Comparison of ENCODE assay signal across 22 cellular contexts in the genomic region with DNA sequence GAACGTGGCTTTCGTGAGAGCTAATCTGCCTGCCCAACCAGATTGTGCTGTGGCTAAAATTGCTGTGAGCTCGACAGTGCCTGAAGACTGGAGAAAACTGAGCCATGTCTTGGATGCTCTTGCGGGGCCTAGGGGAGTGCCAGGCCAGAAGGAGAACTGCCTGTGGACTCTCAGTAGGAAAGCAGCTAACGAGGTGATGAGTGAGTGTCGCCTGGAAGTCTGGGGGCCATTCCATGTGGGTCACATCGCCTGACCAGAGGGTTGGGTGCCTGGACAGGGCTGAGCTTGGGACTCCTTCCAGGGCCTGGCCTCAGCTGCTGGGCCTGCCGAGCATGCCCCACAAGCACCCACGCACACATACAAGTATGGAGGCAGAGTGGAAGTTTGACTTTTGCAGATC.
DNase-seq lines count a peak whose midpoint lies in the region; ATAC-seq, FAIRE-seq and TF ChIP-seq lines count a peak whose summit lies in the region.
"Had no signal": no experiment of that assay in that cellular context is flagged by ENCODE, and none has a peak within 500 bp of the region (broad histone marks: within the 10 kb centered on the region; RNA-seq: fewer than 3 reads in every experiment).

No MANE protein-coding gene starts in this region.

- H4K8ac ChIP-seq in H1 (ENCODE audit: extremely low read depth, insufficient read depth, low read length) = no peak overlapping the region

- H4K5ac ChIP-seq in H1 (ENCODE audit: insufficient read length, low read depth, low read length) = no peak overlapping the region

- H2BK5ac ChIP-seq in H1 (ENCODE audit: low read depth, low read length) = no peak overlapping the region

- no peaks in the 10 kb centered on the region for H3K4me1 Mint-ChIP-seq in natural killer cell
- no peaks in the 10 kb centered on the region for H3K4me1 Mint-ChIP-seq in natural killer cell treated with Interleukin-12 subunit alpha and Interleukin-12 subunit beta and Interleukin-15 and Interleukin-18, amount 100 ng/mL, for 72 hours (ENCODE audit: low read depth in 2 of 2)
- H3K4me1 Mint-ChIP-seq: CD4-positive, CD25-positive, alpha-beta regulatory T cell; naive B cell; T-cell had no signal

- H3K4ac ChIP-seq in H1 (replicated peaks; ENCODE audit: insufficient read length, low read depth, low read length) = no peak overlapping the region

- no peak for FAIRE-seq in H1 (lab: Jason Lieb, UNC)
- FAIRE-seq: GM19239 had no signal

- peak overlapping the region; percentile 50; the same call in 1 of the 2 replicates for H2BK12ac ChIP-seq in H1 (ENCODE audit: low read depth, low read length)

- DNase-seq in natural killer cell (peak; percentile 13), H1 (ENCODE audit: low read depth in 1 of 2, low spot score in 2 of 2) (no peak), osteoblast (ENCODE audit: insufficient read length, low spot score, missing footprints) (peak; percentile 30), KBM-7 (no peak)
- no peak for DNase-seq in natural killer cell treated with Interleukin-12 subunit alpha and Interleukin-12 subunit beta and Interleukin-15 and Interleukin-18, amount 100 ng/mL, for 72 hours (ENCODE audit: low spot score)
- DNase-seq: CD4-positive, CD25-positive, alpha-beta regulatory T cell; cerebellar nuclear complex; glutamatergic neuron; kidney glomerular epithelial cell; mesenchymal stem cell; naive B cell; NCI-H146; NCI-H510A treated with DMSO at 0.1 percent for 48 hours; PC-9; SHP77 treated with DMSO at 0.1 percent for 48 hours; transverse colon had no signal

- no peaks in the 10 kb centered on the region for H3K36me3 ChIP-seq in H1 (ENCODE audit: control insufficient read depth in 2 of 4, insufficient read depth in 4 of 4, low read length in 3 of 4)
- H3K36me3 ChIP-seq in osteoblast (ENCODE audit: insufficient read depth, low read length) = no peaks in the 10 kb centered on the region
- H3K36me3 ChIP-seq: transverse colon had no signal

- no peak overlapping the region for H3K27ac Mint-ChIP-seq in natural killer cell
- H3K27ac Mint-ChIP-seq in natural killer cell treated with Interleukin-12 subunit alpha and Interleukin-12 subunit beta and Interleukin-15 and Interleukin-18, amount 100 ng/mL, for 72 hours = no peak overlapping the region
- H3K27ac Mint-ChIP-seq: activated T-helper 1 cell treated with anti-CD3 and anti-CD28 coated beads, Interleukin-12 subunit alpha, Interleukin-12 subunit beta, Interleukin-2, Interleukin-4 antibody, amounts not matched to agents 30 ng/mL and 10 ng/mL and 1 ng/mL, durations not matched to agents 14 hours and 24 hours and 36 hours; naive B cell; T-cell had no signal

- H2BK20ac ChIP-seq in H1 (ENCODE audit: low read length) = 0 out of 2 replicates have a peak overlapping the region, but pooled peaks have one; percentile 44

- no peaks in the 10 kb centered on the region for H3K36me3 Mint-ChIP-seq in natural killer cell
- H3K36me3 Mint-ChIP-seq in natural killer cell treated with Interleukin-12 subunit alpha and Interleukin-12 subunit beta and Interleukin-15 and Interleukin-18, amount 100 ng/mL, for 72 hours = no peaks in the 10 kb centered on the region
- H3K36me3 Mint-ChIP-seq: CD4-positive, CD25-positive, alpha-beta regulatory T cell; naive B cell; T-cell had no signal

- H3K9me3 ChIP-seq in H1 (ENCODE audit: insufficient read depth in 2 of 2, low read depth in 1 of 2, low read length in 1 of 2) (no peaks in the 10 kb centered on the region), osteoblast (ENCODE audit: low read depth, low read length) (no peaks in the 10 kb centered on the region)
- H3K9me3 ChIP-seq: transverse colon had no signal

- no peak overlapping the region for H3K9ac ChIP-seq in H1 (replicated peaks in 1 of 4; ENCODE audit: extremely low read depth in 1 of 4, low read depth in 3 of 4, low read length in 3 of 4)
- H3K9ac ChIP-seq: KMS-11 had no signal

- H3K4me1 ChIP-seq in H1 (replicated peaks in 1 of 4; ENCODE audit: control insufficient read depth in 3 of 4, insufficient read depth in 4 of 4, low read length in 3 of 4) (peaks cover 0 to 13% (median 2%) of the 10 kb centered on the region in 4 experiments; a peak in 4 of 7 replicates), osteoblast (ENCODE audit: insufficient read depth, low read length) (no peaks in the 10 kb centered on the region)

- no peak overlapping the region for H3K27ac ChIP-seq in H1 (ENCODE audit: low read depth, low read length)
- H3K27ac ChIP-seq in osteoblast (ENCODE audit: low read depth, low read length) = no peak overlapping the region
- H3K27ac ChIP-seq: KMS-11, PC-9, transverse colon had no signal

- peaks cover 7 to 14% of the 10 kb centered on the region in 2 donors for H3K27me3 Mint-ChIP-seq in natural killer cell (ENCODE audit: low read depth in 2 of 2)
- peaks cover 7 to 9% of the 10 kb centered on the region in 2 donors for H3K27me3 Mint-ChIP-seq in natural killer cell treated with Interleukin-12 subunit alpha and Interleukin-12 subunit beta and Interleukin-15 and Interleukin-18, amount 100 ng/mL, for 72 hours

- H3K4me2 ChIP-seq in H1 (ENCODE audit: insufficient read depth in 1 of 2, low read depth in 2 of 2, low read length in 2 of 2) = no peak overlapping the region
- H3K4me2 ChIP-seq in osteoblast (ENCODE audit: insufficient read depth, low read length) = no peak overlapping the region
- H3K4me2 ChIP-seq: KMS-11, PC-9 had no signal

- H3K18ac ChIP-seq in H1 (ENCODE audit: extremely low read depth, low read length) = no peak overlapping the region

- H3K79me2 ChIP-seq in H1 (ENCODE audit: control insufficient read depth in 1 of 2, insufficient read depth in 2 of 2, low read length in 2 of 2) (no peaks in the 10 kb centered on the region), osteoblast (ENCODE audit: insufficient read depth, low read length) (no peaks in the 10 kb centered on the region)

- H3K79me1 ChIP-seq in H1 (ENCODE audit: low read depth, low read length) = no peaks in the 10 kb centered on the region

- no peak overlapping the region for H3K56ac ChIP-seq in H1 (replicated peaks; ENCODE audit: insufficient read length, low read depth, low read length)

- CTCF ChIA-PET in H1 (lab: Charles Lee; ENCODE audit: partially characterized antibody) = interaction anchor here (1.1 to 12.3 kb wide), 8 partner anchors 9 to 175 kb away, joined by 3 to 142 read pairs (median 7); no protein-coding TSS in a partner anchor

- H3K9me3 Mint-ChIP-seq in natural killer cell = no peaks in the 10 kb centered on the region
- no peaks in the 10 kb centered on the region for H3K9me3 Mint-ChIP-seq in natural killer cell treated with Interleukin-12 subunit alpha and Interleukin-12 subunit beta and Interleukin-15 and Interleukin-18, amount 100 ng/mL, for 72 hours
- H3K9me3 Mint-ChIP-seq: activated T-helper 1 cell treated with anti-CD3 and anti-CD28 coated beads, Interleukin-12 subunit alpha, Interleukin-12 subunit beta, Interleukin-2, Interleukin-4 antibody, amounts not matched to agents 30 ng/mL and 10 ng/mL and 1 ng/mL, durations not matched to agents 14 hours and 24 hours and 36 hours; CD4-positive, CD25-positive, alpha-beta regulatory T cell; naive B cell; T-cell had no signal

- peak overlapping the region; percentile 13; the same call in 1 of the 2 replicates for H2AK5ac ChIP-seq in H1 (ENCODE audit: low read depth, low read length)

- H3K23me2 ChIP-seq in H1 (ENCODE audit: low read depth, low read length) = no peaks in the 10 kb centered on the region; the same call in 1 of the 2 replicates

- H3K4me3 ChIP-seq in H1 (ENCODE audit: extremely low read depth in 1 of 4, insufficient read depth in 2 of 4, low read depth in 3 of 4, low read length in 4 of 4) (no peak overlapping the region), osteoblast (ENCODE audit: insufficient read depth, low read length) (no peak overlapping the region)
- H3K4me3 ChIP-seq: PC-9, transverse colon had no signal

- H2AFZ ChIP-seq in H1 (ENCODE audit: low read length) (no peak overlapping the region), osteoblast (ENCODE audit: low read length) (no peak overlapping the region)
- H2AFZ ChIP-seq: PC-9 had no signal

- H4K20me1 ChIP-seq in H1 (replicated peaks in 1 of 2; ENCODE audit: control insufficient read depth in 1 of 2, insufficient read depth in 2 of 2, low read length in 2 of 2) = no peaks in the 10 kb centered on the region
- H4K20me1 ChIP-seq in osteoblast (ENCODE audit: insufficient read depth, low read length) = no peaks in the 10 kb centered on the region

- 83% methylated on average over 9 of the region's 9 CpGs; no CpG with 5 or more reads in 1 of the 2 experiments for WGBS in H1 (ENCODE audit: extremely low coverage in 1 of 2, insufficient coverage in 1 of 2, insufficient read length in 1 of 2, insufficient replicate concordance in 2 of 2, low coverage in 1 of 2, low lambda C conversion rate in 2 of 2, missing lambda C conversion rate in 1 of 2), 2 experiments

- no peak for TF ChIP-seq EP300 in H1 (IDR thresholded peaks at IDR 0.05; ENCODE audit: borderline replicate concordance in 1 of 2, low read depth in 2 of 2, low read length in 2 of 2)

- 0 out of 2 replicates have a peak overlapping the region, but pooled peaks have one; percentile 88 for H2BK15ac ChIP-seq in H1 (ENCODE audit: low read length)

- ATAC-seq in natural killer cell (no peak), GM18520 (IDR thresholded peaks at IDR 0.05; ENCODE audit: unreplicated experiment) (no peak), HG02678 (IDR thresholded peaks at IDR 0.05; ENCODE audit: unreplicated experiment) (no peak)
- no peak for ATAC-seq in natural killer cell treated with Interleukin-12 subunit alpha and Interleukin-12 subunit beta and Interleukin-15 and Interleukin-18, amount 100 ng/mL, for 72 hours
- ATAC-seq: T-cell had no signal

- no peak overlapping the region for H3K14ac ChIP-seq in H1 (ENCODE audit: insufficient read length)

- H2BK120ac ChIP-seq in H1 (replicated peaks; ENCODE audit: low read depth, low read length) = no peak overlapping the region

- in situ Hi-C loops in KBM-7 (cut with MboI; ENCODE audit: low pct_unique_long_range_greater_than_20kb, low sequenced_read_pairs) = no loop called here

- no peak overlapping the region for H3K23ac ChIP-seq in H1 (ENCODE audit: insufficient read length)

- H4K91ac ChIP-seq in H1 (replicated peaks; ENCODE audit: insufficient read length, low read length) = no peak overlapping the region

- intact Hi-C loops in natural killer cell (cut with micrococcal nuclease) = no loop called here

- no peak for TF ChIP-seq POLR2A in H1 (IDR thresholded peaks at IDR 0.05; ENCODE audit: control extremely low read depth in 1 of 2, low read depth in 2 of 2, low read length in 2 of 2)

- no peak for TF ChIP-seq RAD21 in H1 (IDR thresholded peaks at IDR 0.05 in 1 of 2, conservative IDR thresholded peaks at IDR 0.05 in 1 of 2; ENCODE audit: low read depth in 2 of 2, low read length in 2 of 2)

- H3K27me3 ChIP-seq in H1 (replicated peaks in 1 of 4; ENCODE audit: control insufficient read depth in 3 of 4, extremely low read depth in 1 of 4, insufficient read depth in 3 of 4, low read length in 3 of 4) = no peaks in the 10 kb centered on the region; a peak in 1 of 7 replicates
- no peaks in the 10 kb centered on the region for H3K27me3 ChIP-seq in osteoblast (ENCODE audit: insufficient read depth, low read length)
- H3K27me3 ChIP-seq: transverse colon had no signal

- H3K4me3 Mint-ChIP-seq in natural killer cell = no peak overlapping the region
- H3K4me3 Mint-ChIP-seq in natural killer cell treated with Interleukin-12 subunit alpha and Interleukin-12 subunit beta and Interleukin-15 and Interleukin-18, amount 100 ng/mL, for 72 hours = no peak overlapping the region
- H3K4me3 Mint-ChIP-seq: activated T-helper 1 cell treated with anti-CD3 and anti-CD28 coated beads, Interleukin-12 subunit alpha, Interleukin-12 subunit beta, Interleukin-2, Interleukin-4 antibody, amounts not matched to agents 30 ng/mL and 10 ng/mL and 1 ng/mL, durations not matched to agents 14 hours and 24 hours and 36 hours; CD4-positive, CD25-positive, alpha-beta regulatory T cell; T-cell had no signal

- POLR2A ChIA-PET in H1 (lab: Charles Lee; ENCODE audit: partially characterized antibody) = interaction anchor here (1.7 to 4.3 kb wide), 2 partner anchors 9 to 20 kb away, joined by 3 to 28 read pairs; no protein-coding TSS in a partner anchor

- no peak for TF ChIP-seq CTCF in natural killer cell (IDR thresholded peaks at IDR 0.05)
- TF ChIP-seq CTCF in H1 (IDR thresholded peaks at IDR 0.05; ENCODE audit: control extremely low read depth in 1 of 3, insufficient read depth in 1 of 3, low read depth in 1 of 3, low read length in 3 of 3) = no peak
- TF ChIP-seq CTCF in osteoblast (IDR thresholded peaks at IDR 0.05; ENCODE audit: extremely low read depth, low read depth, low read length) = no peak

Comparison
In these comparisons a context has a peak if more than half of its experiments do, and no peak if none do; other contexts are left out.
1. DNase-seq: peak in natural killer cell (single experiment) and osteoblast (single experiment); none in natural killer cell treated with Interleukin-12 subunit alpha and Interleukin-12 subunit beta and Interleukin-15 and Interleukin-18, amount 100 ng/mL, for 72 hours (single experiment), H1 (0 of 2) and KBM-7 (single experiment).